7 cellular contexts compared by ENCODE assay signal in the genomic region with DNA sequence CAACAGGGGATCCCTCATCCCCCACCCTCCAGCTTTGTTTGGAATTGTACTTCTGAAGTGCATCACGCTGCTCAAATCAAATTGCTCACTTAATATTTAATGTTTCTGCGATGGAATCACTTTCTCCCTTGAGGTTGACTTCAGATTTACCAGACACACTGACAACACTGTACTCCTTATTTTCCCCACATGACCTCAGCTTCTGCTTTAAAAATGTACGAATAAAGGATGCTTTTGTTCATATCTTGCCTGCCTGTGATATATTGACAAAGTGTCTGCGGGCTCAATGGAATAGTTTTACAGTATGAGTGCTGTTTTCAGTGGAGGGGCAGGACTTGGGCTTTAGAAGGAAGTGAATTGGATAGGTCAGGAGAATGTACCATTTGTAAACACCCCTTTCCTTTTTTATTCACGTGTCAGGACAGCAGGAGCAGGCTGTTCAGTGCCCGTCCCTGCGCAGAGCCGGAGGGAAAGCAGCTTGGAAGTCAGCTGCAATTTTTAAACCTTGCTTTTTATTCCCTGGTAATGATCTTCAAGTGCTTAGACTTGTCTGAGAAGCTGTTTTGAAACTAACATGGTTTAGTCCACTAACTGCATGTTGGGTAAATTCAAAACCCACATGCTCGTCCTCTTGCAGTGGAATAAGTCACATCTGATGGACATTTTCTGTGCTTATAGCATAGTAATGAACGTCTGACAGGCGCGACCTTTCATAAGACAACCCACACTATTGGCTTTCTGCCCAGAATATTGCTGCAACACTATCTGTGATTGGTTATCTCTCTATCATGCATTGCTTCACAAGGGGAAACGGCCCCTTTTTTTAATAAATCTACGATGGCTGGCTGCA. TPM values are rescaled to one million over a fixed set of nuclear protein-coding genes. Genes with fewer than 3 reads are reported as not detected.
A peak's percentile ranks its signal among the peaks of the same experiment; 100 is the strongest.
DNase-seq lines count a peak whose midpoint lies in the region; ATAC-seq, FAIRE-seq and TF ChIP-seq lines count a peak whose summit lies in the region.

No MANE protein-coding gene starts in this region.

- peak overlapping the region; percentile 83 for H3K27ac ChIP-seq in caudate nucleus (ENCODE audit: low read depth, low read length)

- peak overlapping the region; percentile 84 for H3K4me3 Mint-ChIP-seq in HFFc6
- peak overlapping the region; percentile 83 for H3K4me3 Mint-ChIP-seq in T-helper 17 cell

- TF ChIP-seq CTCF in HFFc6 (IDR thresholded peaks at IDR 0.05) = no peak

- peaks cover 79% of the 10 kb centered on the region for H3K4me1 Mint-ChIP-seq in HFFc6 (ENCODE audit: low read depth)
- peaks cover 56% of the 10 kb centered on the region for H3K4me1 Mint-ChIP-seq in T-helper 17 cell

- FAIRE-seq in GM12891 (lab: Jason Lieb, UNC) = peak; percentile 88

- H3K9me3 Mint-ChIP-seq in HFFc6 = no peaks in the 10 kb centered on the region

- DNase-seq in GM12891 (ENCODE audit: insufficient read length, low spot score) (no peak), HFFc6 (peak; percentile 95), NCI-H1105 (lab: John Stamatoyannopoulos, UW) (peak; percentile 92), T-helper 17 cell (peak in 2 of 3 donors; percentile 26 to 53), caudate nucleus (lab: John Stamatoyannopoulos, UW) (peak in 48 of 61 donors; percentile 1 to 86 (median 52)), kidney glomerular epithelial cell (lab: John Stamatoyannopoulos, UW) (peak; percentile 80)
- DNase-seq in stimulated activated CD4-positive, alpha-beta T cell treated with anti-CD3 and anti-CD28 coated beads, Interleukin-2, amount 100 ng/mL, for 4 hours (ENCODE audit: low read depth) = peak; percentile 39

- peaks cover 3% of the 10 kb centered on the region for H3K27me3 Mint-ChIP-seq in HFFc6 (ENCODE audit: insufficient read depth)
- H3K27me3 Mint-ChIP-seq in T-helper 17 cell = no peaks in the 10 kb centered on the region

- H3K36me3 Mint-ChIP-seq in HFFc6 (ENCODE audit: low read depth) = peaks cover 55% of the 10 kb centered on the region
- H3K36me3 Mint-ChIP-seq in T-helper 17 cell (ENCODE audit: low read depth) = peaks cover 13% of the 10 kb centered on the region

- H3K9me3 ChIP-seq in T-helper 17 cell (ENCODE audit: control insufficient read depth, low read length, poor library complexity, severe bottlenecking) = no peaks in the 10 kb centered on the region

- peak; percentile 75 for ATAC-seq in T-helper 17 cell

- H3K27ac Mint-ChIP-seq in HFFc6 (peak overlapping the region; percentile 95), T-helper 17 cell (peak overlapping the region; percentile 96)

- TF ChIP-seq POLR2A in GM12891 (IDR thresholded peaks at IDR 0.05; ENCODE audit: low read depth, low read length) = no peak

TF ChIP-seq in GM12891, 5 proteins besides CTCF, POLR2A, EP300 and RAD21:
- TF ChIP-seq POLR2AphosphoS5 (IDR thresholded peaks at IDR 0.05; ENCODE audit: low read depth, low read length) (0 out of 2 replicates have a peak, but pooled peaks have one; percentile 42), TAF1 (IDR thresholded peaks at IDR 0.05; ENCODE audit: low read depth, low read length) (no peak)
TF ChIP-seq in GM12891: peak in this region for 1.

RNA-seq across cellular contexts. Expression of gene MBNL1, which starts 29.9 kb away (rescaled TPM):
- polyA plus RNA-seq in GM12891 (2012; ENCODE audit: low read depth, missing spikeins) = 103 TPM
- 100 to 1,000 TPM; 200 to 291 (median 244) TPM for total RNA-seq in HFFc6 (2021; fragmentation: NEBNext Ultra II Directional; extraction: Animal tissue kit (Norgen Biotek cat#: 25700))
- 100 to 1,000 TPM; 641 to 725 TPM for total RNA-seq in T-helper 17 cell
